3 cellular contexts compared by ENCODE assay signal in genomic region chr6:153465050-153465449, GRCh38.
A peak's percentile ranks its signal among the peaks of the same experiment; 100 is the strongest.
TF ChIP-seq lines count a peak whose summit lies in the region.

No MANE protein-coding gene starts in this region.

TF ChIP-seq in HepG2, 621 proteins besides CTCF, POLR2A, EP300 and RAD21 (continued from another document):
- TF ChIP-seq CCDC6 (CRISPR knock-in tag; IDR thresholded peaks at IDR 0.05) (no peak), TCF7 (IDR thresholded peaks at IDR 0.05; ENCODE audit: low read depth) (no peak), GTF2F1 (IDR thresholded peaks at IDR 0.05; ENCODE audit: low read length) (no peak), MAFF (IDR thresholded peaks at IDR 0.05; ENCODE audit: low read depth, low read length) (peak; percentile 57; the same call in 1 of the 2 replicates), MXD4 (CRISPR knock-in tag; IDR thresholded peaks at IDR 0.05) (no peak), EED (CRISPR knock-in tag; IDR thresholded peaks at IDR 0.05) (no peak), ZNF546 (CRISPR knock-in tag; conservative IDR thresholded peaks at IDR 0.05) (no peak), GPN1 (CRISPR knock-in tag; IDR thresholded peaks at IDR 0.05; ENCODE audit: borderline replicate concordance) (no peak)

TF ChIP-seq in K562, 482 proteins besides CTCF, POLR2A, EP300 and RAD21:
- TF ChIP-seq ZNF518B (CRISPR knock-in tag; IDR thresholded peaks at IDR 0.05) (no peak), ZNF316 (IDR thresholded peaks at IDR 0.05) (peak; percentile 61; the same call in 1 of the 2 replicates), MAFF (IDR thresholded peaks at IDR 0.05; ENCODE audit: low read length) (0 out of 2 replicates have a peak, but pooled peaks have one; percentile 17)

TF ChIP-seq in neural cell, 6 proteins besides CTCF, POLR2A, EP300 and RAD21 (continued from another document):
- TF ChIP-seq REST (IDR thresholded peaks at IDR 0.05; ENCODE audit: borderline replicate concordance): no peak
- TF ChIP-seq MXI1 (conservative IDR thresholded peaks at IDR 0.05; ENCODE audit: poor library complexity, severe bottlenecking): no peak
